In the genomic region with DNA sequence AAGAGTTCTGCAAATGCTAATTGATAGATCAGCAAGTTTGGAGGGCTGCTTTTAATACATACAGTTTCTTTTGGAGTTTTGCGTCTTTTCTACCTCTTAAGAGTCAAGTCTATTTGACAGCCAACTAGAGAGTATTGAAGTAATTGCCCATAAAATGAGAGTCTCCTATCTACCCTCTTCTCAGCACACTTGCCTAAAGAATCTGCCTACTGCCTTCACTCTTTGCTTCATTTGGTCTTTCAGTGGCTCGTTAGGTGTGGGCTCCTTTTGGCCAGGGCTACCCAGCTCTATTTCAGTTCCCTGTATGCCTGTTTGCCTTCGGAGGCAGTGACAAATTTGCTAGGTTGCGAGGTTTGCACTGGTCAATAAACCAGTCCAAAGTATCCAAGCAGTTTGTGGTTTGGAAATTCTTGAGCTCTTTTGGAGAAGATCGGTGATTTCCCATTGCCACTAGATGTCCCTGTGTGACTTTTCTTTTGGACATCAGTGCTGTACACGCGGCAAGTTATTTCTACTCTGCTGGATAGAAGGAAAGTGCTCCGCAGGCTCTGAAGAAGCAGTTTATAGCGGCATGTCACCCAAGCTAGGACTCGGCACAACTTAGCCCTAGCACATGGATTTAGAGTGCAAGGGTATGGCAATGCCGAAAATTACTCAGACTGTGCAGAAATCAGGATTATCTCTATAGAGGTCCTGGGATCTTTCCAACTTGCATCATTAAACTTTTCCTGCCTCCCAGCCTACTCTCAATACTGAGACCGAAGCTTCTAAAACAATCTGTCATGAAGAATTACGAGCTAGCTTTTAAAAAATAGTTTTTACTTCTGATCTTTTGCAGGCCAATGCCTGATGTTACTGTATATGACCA, we compare ENCODE assay signal across 8 cellular contexts. TPM values are rescaled to one million over a fixed set of nuclear protein-coding genes. Genes with fewer than 3 reads are reported as not detected.
DNase-seq lines count a peak whose midpoint lies in the region; ATAC-seq and TF ChIP-seq lines count a peak whose summit lies in the region.

No MANE protein-coding gene starts in this region.

- H3K4me1 Mint-ChIP-seq in activated T-helper 17 cell treated with anti-CD3 and anti-CD28 coated beads, Interleukin-2, amount 50 U/mL, for 72 hours: no peaks in the 10 kb centered on the region

- H3K9me3 Mint-ChIP-seq in activated T-helper 17 cell treated with anti-CD3 and anti-CD28 coated beads, Interleukin-2, amount 50 U/mL, for 72 hours: peaks cover 8% of the 10 kb centered on the region

- no peak overlapping the region for H3K4me3 Mint-ChIP-seq in activated T-helper 17 cell treated with anti-CD3 and anti-CD28 coated beads, Interleukin-2, amount 50 U/mL, for 72 hours

- DNase-seq in SIG-M5 treated with dmso at 0.1 percent for 504 hours (lab: John Stamatoyannopoulos, UW; ENCODE audit: unreplicated experiment) (peak; percentile 18), SIG-M5 (lab: John Stamatoyannopoulos, UW) (no peak), NCI-H446 (lab: John Stamatoyannopoulos, UW) (peak; percentile 2 to 51), colonic mucosa (peak; percentile 36), medulla oblongata (ENCODE audit: extremely low spot score) (peak; percentile 85), activated gamma-delta T cell (lab: John Stamatoyannopoulos, UW) (no peak)

- no peak overlapping the region for H3K27ac Mint-ChIP-seq in activated T-helper 17 cell treated with anti-CD3 and anti-CD28 coated beads, Interleukin-2, amount 50 U/mL, for 72 hours

- no peaks in the 10 kb centered on the region for H3K4me1 ChIP-seq in colonic mucosa

- no peak overlapping the region for H3K9ac ChIP-seq in colonic mucosa (ENCODE audit: low read depth in 2 of 2, low read length in 2 of 2)

- no peaks in the 10 kb centered on the region for H3K27me3 ChIP-seq in colonic mucosa

- TF ChIP-seq CTCF in colonic mucosa (IDR thresholded peaks at IDR 0.05): no peak

- ATAC-seq in activated T-helper 17 cell treated with anti-CD3 and anti-CD28 coated beads, Interleukin-2, amount 50 U/mL, for 72 hours (replicated peaks): no peak
- no peak for ATAC-seq in HG02571 (IDR thresholded peaks at IDR 0.05; ENCODE audit: unreplicated experiment)

- intact Hi-C loops in colonic mucosa (cut with DNase I): loop anchor here (10.0 kb wide), 1 partner anchor 1259 kb away; no protein-coding TSS in a partner anchor

- H3K27me3 Mint-ChIP-seq in activated T-helper 17 cell treated with anti-CD3 and anti-CD28 coated beads, Interleukin-2, amount 50 U/mL, for 72 hours: no peaks in the 10 kb centered on the region

- H3K27ac ChIP-seq in colonic mucosa: no peak overlapping the region

- no peaks in the 10 kb centered on the region for H3K36me3 Mint-ChIP-seq in activated T-helper 17 cell treated with anti-CD3 and anti-CD28 coated beads, Interleukin-2, amount 50 U/mL, for 72 hours (ENCODE audit: low read depth)

- no peaks in the 10 kb centered on the region for H3K36me3 ChIP-seq in colonic mucosa

- H3K4me3 ChIP-seq in colonic mucosa: no peak overlapping the region

- H3K9me3 ChIP-seq in colonic mucosa: no peaks in the 10 kb centered on the region

RNA-seq across cellular contexts. Expression of a gene that starts 38.6 kb away (rescaled TPM):
- total RNA-seq in colonic mucosa: 100 to 1,000 TPM; 339 to 555 TPM
- not detected for total RNA-seq in activated T-helper 17 cell treated with anti-CD3 and anti-CD28 coated beads, Interleukin-2, amount 50 U/mL, for 72 hours

Comparison
In these comparisons a context has a peak if more than half of its experiments do, and no peak if none do; other contexts are left out.
1. DNase-seq: peak in SIG-M5 treated with dmso at 0.1 percent for 504 hours (single experiment), NCI-H446 (2 of 2), colonic mucosa (single experiment) and medulla oblongata (single experiment); none in SIG-M5 (single experiment) and activated gamma-delta T cell (single experiment).
2. RNA of a gene that starts 38.6 kb away (total RNA-seq): 339 to 555 TPM in colonic mucosa; not detected in activated T-helper 17 cell treated with anti-CD3 and anti-CD28 coated beads, Interleukin-2, amount 50 U/mL, for 72 hours; every median in the first group is over 100 times any median in the second.